2 cellular contexts compared by ENCODE assay signal in the genomic region with DNA sequence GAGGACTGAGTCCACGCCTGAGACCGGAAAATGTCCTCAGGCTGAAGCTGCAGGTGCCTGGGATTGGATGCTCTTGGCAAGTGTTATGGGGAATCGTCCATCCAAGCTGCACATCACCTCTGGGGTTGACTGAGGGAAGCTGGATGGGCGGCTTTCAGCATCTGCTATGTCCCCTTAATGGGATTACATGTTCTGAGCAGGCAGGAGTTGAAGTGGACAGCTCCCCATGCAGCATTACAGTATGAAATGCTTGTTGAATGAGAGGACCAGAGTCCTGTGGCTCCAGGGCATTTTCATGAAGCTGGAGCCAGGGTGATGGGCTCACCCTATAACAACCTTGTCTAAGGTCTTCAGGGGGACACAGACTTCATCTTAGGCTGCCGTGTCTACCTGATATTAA.
TF ChIP-seq lines count a peak whose summit lies in the region.

No MANE protein-coding gene starts in this region.

TF ChIP-seq in SK-N-SH, 30 proteins besides CTCF, POLR2A, EP300 and RAD21 (continued from another document):
- TF ChIP-seq, protein P1, sequence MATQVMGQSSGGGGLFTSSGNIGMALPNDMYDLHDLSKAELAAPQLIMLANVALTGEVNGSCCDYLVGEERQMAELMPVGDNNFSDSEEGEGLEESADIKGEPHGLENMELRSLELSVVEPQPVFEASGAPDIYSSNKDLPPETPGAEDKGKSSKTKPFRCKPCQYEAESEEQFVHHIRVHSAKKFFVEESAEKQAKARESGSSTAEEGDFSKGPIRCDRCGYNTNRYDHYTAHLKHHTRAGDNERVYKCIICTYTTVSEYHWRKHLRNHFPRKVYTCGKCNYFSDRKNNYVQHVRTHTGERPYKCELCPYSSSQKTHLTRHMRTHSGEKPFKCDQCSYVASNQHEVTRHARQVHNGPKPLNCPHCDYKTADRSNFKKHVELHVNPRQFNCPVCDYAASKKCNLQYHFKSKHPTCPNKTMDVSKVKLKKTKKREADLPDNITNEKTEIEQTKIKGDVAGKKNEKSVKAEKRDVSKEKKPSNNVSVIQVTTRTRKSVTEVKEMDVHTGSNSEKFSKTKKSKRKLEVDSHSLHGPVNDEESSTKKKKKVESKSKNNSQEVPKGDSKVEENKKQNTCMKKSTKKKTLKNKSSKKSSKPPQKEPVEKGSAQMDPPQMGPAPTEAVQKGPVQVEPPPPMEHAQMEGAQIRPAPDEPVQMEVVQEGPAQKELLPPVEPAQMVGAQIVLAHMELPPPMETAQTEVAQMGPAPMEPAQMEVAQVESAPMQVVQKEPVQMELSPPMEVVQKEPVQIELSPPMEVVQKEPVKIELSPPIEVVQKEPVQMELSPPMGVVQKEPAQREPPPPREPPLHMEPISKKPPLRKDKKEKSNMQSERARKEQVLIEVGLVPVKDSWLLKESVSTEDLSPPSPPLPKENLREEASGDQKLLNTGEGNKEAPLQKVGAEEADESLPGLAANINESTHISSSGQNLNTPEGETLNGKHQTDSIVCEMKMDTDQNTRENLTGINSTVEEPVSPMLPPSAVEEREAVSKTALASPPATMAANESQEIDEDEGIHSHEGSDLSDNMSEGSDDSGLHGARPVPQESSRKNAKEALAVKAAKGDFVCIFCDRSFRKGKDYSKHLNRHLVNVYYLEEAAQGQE (IDR thresholded peaks at IDR 0.05; ENCODE audit: low read depth, low read length) = peak; percentile 33; the same call in 1 of the 2 replicates
- TF ChIP-seq GABPA (IDR thresholded peaks at IDR 0.05; ENCODE audit: low read depth) = no peak
- TF ChIP-seq, protein P2, sequence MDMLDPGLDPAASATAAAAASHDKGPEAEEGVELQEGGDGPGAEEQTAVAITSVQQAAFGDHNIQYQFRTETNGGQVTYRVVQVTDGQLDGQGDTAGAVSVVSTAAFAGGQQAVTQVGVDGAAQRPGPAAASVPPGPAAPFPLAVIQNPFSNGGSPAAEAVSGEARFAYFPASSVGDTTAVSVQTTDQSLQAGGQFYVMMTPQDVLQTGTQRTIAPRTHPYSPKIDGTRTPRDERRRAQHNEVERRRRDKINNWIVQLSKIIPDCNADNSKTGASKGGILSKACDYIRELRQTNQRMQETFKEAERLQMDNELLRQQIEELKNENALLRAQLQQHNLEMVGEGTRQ (IDR thresholded peaks at IDR 0.05; ENCODE audit: borderline replicate concordance, low read depth, low read length) = no peak

TF ChIP-seq in SK-N-SH treated with all-trans-retinoic acid at 6 μM for 48 hours, 23 proteins besides CTCF, POLR2A, EP300 and RAD21 (continued from another document):
- TF ChIP-seq, protein P3, sequence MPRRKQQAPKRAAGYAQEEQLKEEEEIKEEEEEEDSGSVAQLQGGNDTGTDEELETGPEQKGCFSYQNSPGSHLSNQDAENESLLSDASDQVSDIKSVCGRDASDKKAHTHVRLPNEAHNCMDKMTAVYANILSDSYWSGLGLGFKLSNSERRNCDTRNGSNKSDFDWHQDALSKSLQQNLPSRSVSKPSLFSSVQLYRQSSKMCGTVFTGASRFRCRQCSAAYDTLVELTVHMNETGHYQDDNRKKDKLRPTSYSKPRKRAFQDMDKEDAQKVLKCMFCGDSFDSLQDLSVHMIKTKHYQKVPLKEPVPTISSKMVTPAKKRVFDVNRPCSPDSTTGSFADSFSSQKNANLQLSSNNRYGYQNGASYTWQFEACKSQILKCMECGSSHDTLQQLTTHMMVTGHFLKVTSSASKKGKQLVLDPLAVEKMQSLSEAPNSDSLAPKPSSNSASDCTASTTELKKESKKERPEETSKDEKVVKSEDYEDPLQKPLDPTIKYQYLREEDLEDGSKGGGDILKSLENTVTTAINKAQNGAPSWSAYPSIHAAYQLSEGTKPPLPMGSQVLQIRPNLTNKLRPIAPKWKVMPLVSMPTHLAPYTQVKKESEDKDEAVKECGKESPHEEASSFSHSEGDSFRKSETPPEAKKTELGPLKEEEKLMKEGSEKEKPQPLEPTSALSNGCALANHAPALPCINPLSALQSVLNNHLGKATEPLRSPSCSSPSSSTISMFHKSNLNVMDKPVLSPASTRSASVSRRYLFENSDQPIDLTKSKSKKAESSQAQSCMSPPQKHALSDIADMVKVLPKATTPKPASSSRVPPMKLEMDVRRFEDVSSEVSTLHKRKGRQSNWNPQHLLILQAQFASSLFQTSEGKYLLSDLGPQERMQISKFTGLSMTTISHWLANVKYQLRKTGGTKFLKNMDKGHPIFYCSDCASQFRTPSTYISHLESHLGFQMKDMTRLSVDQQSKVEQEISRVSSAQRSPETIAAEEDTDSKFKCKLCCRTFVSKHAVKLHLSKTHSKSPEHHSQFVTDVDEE (CRISPR knock-in tag; IDR thresholded peaks at IDR 0.05) = no peak
- TF ChIP-seq, protein P4, sequence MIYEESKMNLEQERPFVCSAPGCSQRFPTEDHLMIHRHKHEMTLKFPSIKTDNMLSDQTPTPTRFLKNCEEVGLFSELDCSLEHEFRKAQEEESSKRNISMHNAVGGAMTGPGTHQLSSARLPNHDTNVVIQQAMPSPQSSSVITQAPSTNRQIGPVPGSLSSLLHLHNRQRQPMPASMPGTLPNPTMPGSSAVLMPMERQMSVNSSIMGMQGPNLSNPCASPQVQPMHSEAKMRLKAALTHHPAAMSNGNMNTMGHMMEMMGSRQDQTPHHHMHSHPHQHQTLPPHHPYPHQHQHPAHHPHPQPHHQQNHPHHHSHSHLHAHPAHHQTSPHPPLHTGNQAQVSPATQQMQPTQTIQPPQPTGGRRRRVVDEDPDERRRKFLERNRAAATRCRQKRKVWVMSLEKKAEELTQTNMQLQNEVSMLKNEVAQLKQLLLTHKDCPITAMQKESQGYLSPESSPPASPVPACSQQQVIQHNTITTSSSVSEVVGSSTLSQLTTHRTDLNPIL (CRISPR knock-in tag; IDR thresholded peaks at IDR 0.05; ENCODE audit: low read depth) = no peak
- no peak for TF ChIP-seq ISL1 (CRISPR knock-in tag; IDR thresholded peaks at IDR 0.05)
- no peak for TF ChIP-seq OSR1 (CRISPR knock-in tag; IDR thresholded peaks at IDR 0.05)
- TF ChIP-seq, protein P5, sequence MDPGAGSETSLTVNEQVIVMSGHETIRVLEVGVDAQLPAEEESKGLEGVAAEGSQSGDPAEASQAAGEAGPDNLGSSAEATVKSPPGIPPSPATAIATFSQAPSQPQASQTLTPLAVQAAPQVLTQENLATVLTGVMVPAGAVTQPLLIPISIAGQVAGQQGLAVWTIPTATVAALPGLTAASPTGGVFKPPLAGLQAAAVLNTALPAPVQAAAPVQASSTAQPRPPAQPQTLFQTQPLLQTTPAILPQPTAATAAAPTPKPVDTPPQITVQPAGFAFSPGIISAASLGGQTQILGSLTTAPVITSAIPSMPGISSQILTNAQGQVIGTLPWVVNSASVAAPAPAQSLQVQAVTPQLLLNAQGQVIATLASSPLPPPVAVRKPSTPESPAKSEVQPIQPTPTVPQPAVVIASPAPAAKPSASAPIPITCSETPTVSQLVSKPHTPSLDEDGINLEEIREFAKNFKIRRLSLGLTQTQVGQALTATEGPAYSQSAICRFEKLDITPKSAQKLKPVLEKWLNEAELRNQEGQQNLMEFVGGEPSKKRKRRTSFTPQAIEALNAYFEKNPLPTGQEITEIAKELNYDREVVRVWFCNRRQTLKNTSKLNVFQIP (CRISPR knock-in tag; IDR thresholded peaks at IDR 0.05; ENCODE audit: borderline replicate concordance, low read depth) = no peak
- TF ChIP-seq GLIS3 (CRISPR knock-in tag; IDR thresholded peaks at IDR 0.05) = no peak
- no peak for TF ChIP-seq ESRRG (CRISPR knock-in tag; IDR thresholded peaks at IDR 0.05)
- no peak for TF ChIP-seq ZFP3 (CRISPR knock-in tag; IDR thresholded peaks at IDR 0.05)
- TF ChIP-seq ZNF8 (CRISPR knock-in tag; IDR thresholded peaks at IDR 0.05) = no peak
- no peak for TF ChIP-seq ZNF70 (CRISPR knock-in tag; IDR thresholded peaks at IDR 0.05)
- no peak for TF ChIP-seq TOX (CRISPR knock-in tag; IDR thresholded peaks at IDR 0.05; ENCODE audit: borderline replicate concordance)
- TF ChIP-seq, protein P6, sequence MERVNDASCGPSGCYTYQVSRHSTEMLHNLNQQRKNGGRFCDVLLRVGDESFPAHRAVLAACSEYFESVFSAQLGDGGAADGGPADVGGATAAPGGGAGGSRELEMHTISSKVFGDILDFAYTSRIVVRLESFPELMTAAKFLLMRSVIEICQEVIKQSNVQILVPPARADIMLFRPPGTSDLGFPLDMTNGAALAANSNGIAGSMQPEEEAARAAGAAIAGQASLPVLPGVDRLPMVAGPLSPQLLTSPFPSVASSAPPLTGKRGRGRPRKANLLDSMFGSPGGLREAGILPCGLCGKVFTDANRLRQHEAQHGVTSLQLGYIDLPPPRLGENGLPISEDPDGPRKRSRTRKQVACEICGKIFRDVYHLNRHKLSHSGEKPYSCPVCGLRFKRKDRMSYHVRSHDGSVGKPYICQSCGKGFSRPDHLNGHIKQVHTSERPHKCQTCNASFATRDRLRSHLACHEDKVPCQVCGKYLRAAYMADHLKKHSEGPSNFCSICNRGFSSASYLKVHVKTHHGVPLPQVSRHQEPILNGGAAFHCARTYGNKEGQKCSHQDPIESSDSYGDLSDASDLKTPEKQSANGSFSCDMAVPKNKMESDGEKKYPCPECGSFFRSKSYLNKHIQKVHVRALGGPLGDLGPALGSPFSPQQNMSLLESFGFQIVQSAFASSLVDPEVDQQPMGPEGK (CRISPR knock-in tag; IDR thresholded peaks at IDR 0.05; ENCODE audit: borderline replicate concordance) = no peak
